Comparison of ENCODE assay signal across 18 cellular contexts in genomic region chr2:173958198-173958846, GRCh38. TPM values are rescaled to one million over a fixed set of nuclear protein-coding genes. Genes with fewer than 3 reads are reported as not detected.
DNase-seq lines count a peak whose midpoint lies in the region; ATAC-seq and TF ChIP-seq lines count a peak whose summit lies in the region.
"Had no signal": no experiment of that assay in that cellular context is flagged by ENCODE, and none has a peak within 500 bp of the region (broad histone marks: within the 10 kb centered on the region; RNA-seq: fewer than 3 reads in every experiment).

No MANE protein-coding gene starts in this region.

- H3K79me2 ChIP-seq in PC-3 (ENCODE audit: low read length): peaks cover 100% of the 10 kb centered on the region

- H3K4me2 ChIP-seq in PC-3 (ENCODE audit: low read length): peak overlapping the region; percentile 14; the same call in 1 of the 2 replicates

- no peak overlapping the region for H2AFZ ChIP-seq in PC-3 (ENCODE audit: low read length)

- H3K36me3 ChIP-seq in PC-3 (ENCODE audit: low read depth, low read length): peaks cover 40% of the 10 kb centered on the region
- peaks cover 9% of the 10 kb centered on the region for H3K36me3 ChIP-seq in colonic mucosa
- H3K36me3 ChIP-seq in neutrophil: peaks cover 31% of the 10 kb centered on the region

- no peaks in the 10 kb centered on the region for H3K27me3 Mint-ChIP-seq in T-helper 2 cell treated with Interferon-gamma antibody and Interleukin-4, amounts not matched to agents 5 μg/mL and 100 μg/mL, for 36 hours (ENCODE audit: low read depth)
- H3K27me3 Mint-ChIP-seq: activated B cell treated with CpG ODN at 0.5 μM for 24 hours had no signal

- no peak for DNase-seq in T-helper 2 cell treated with Interferon-gamma antibody and Interleukin-4, amounts not matched to agents 5 μg/mL and 100 μg/mL, for 36 hours (ENCODE audit: low spot score)
- DNase-seq in T-helper 2 cell (no peak), PC-3 (peak; percentile 36), colonic mucosa (no peak), GM19238 (ENCODE audit: insufficient read length, low spot score) (no peak)
- DNase-seq in effector CD8-positive, alpha-beta T cell (lab: John Stamatoyannopoulos, UW): no peak
- DNase-seq: activated B cell treated with CpG ODN at 0.5 μM for 24 hours; amniotic stem cell; erythroblast; glutamatergic neuron; NCI-H1694; Peyer's patch; posterior cingulate gyrus; stimulated activated CD4-positive, alpha-beta T cell treated with anti-CD3 and anti-CD28 coated beads, Interleukin-12 subunit alpha, Interleukin-12 subunit beta, amount 100 ng/mL, for 4 hours had no signal

- H3K27ac Mint-ChIP-seq in T-helper 2 cell treated with Interferon-gamma antibody and Interleukin-4, amounts not matched to agents 5 μg/mL and 100 μg/mL, for 36 hours: no peak overlapping the region

- H3K4me1 ChIP-seq in PC-3 (ENCODE audit: insufficient read depth, low read length) (peaks cover 50% of the 10 kb centered on the region), colonic mucosa (peaks cover 4% of the 10 kb centered on the region), neutrophil (ENCODE audit: control insufficient read depth in 1 of 2, insufficient read depth in 1 of 2, low read depth in 1 of 2, low read length in 1 of 2) (peaks cover 87 to 98% of the 10 kb centered on the region in 2 experiments)

- no peaks in the 10 kb centered on the region for H3F3A ChIP-seq in PC-3 (ENCODE audit: low read length, unreplicated experiment)

- H4K20me1 ChIP-seq in PC-3 (ENCODE audit: low read length): peaks cover 70% of the 10 kb centered on the region

- H3K36me3 Mint-ChIP-seq in T-helper 2 cell treated with Interferon-gamma antibody and Interleukin-4, amounts not matched to agents 5 μg/mL and 100 μg/mL, for 36 hours (ENCODE audit: low read depth): peaks cover 76% of the 10 kb centered on the region

- H3K9me3 ChIP-seq in PC-3 (ENCODE audit: low read length) (no peaks in the 10 kb centered on the region), colonic mucosa (no peaks in the 10 kb centered on the region), neutrophil (no peaks in the 10 kb centered on the region)
- H3K9me3 ChIP-seq: Peyer's patch had no signal

- ATAC-seq in PC-3: no peak
- no peak for ATAC-seq in HG02642 (IDR thresholded peaks at IDR 0.05; ENCODE audit: poor library complexity, unreplicated experiment)

- H3K4me3 ChIP-seq in PC-3 (ENCODE audit: low read length) (no peak overlapping the region), colonic mucosa (no peak overlapping the region), neutrophil (ENCODE audit: low read depth in 1 of 2, low read length in 1 of 2) (peak overlapping the region in 1 of 2 experiments; percentile 12)

- CTCF ChIA-PET in PC-3 (lab: Charles Lee): interaction anchor here (0.6 to 0.9 kb wide), 2 partner anchors 71 to 93 kb away, joined by 3 read pairs; no protein-coding TSS in a partner anchor

- intact Hi-C loops in PC-3 (cut with micrococcal nuclease) (no loop called here), colonic mucosa (cut with DNase I) (no loop called here)

- H3K27me3 ChIP-seq in PC-3 (ENCODE audit: low read length) (no peaks in the 10 kb centered on the region), colonic mucosa (no peaks in the 10 kb centered on the region), neutrophil (no peaks in the 10 kb centered on the region)
- H3K27me3 ChIP-seq: Peyer's patch had no signal

- no peaks in the 10 kb centered on the region for H3K9me3 Mint-ChIP-seq in T-helper 2 cell treated with Interferon-gamma antibody and Interleukin-4, amounts not matched to agents 5 μg/mL and 100 μg/mL, for 36 hours
- H3K9me3 Mint-ChIP-seq: activated B cell treated with CpG ODN at 0.5 μM for 24 hours had no signal

- H3K4me1 Mint-ChIP-seq in T-helper 2 cell treated with Interferon-gamma antibody and Interleukin-4, amounts not matched to agents 5 μg/mL and 100 μg/mL, for 36 hours (ENCODE audit: low read depth): peaks cover 70% of the 10 kb centered on the region

- H3K9ac ChIP-seq in PC-3 (ENCODE audit: low read length) (no peak overlapping the region), colonic mucosa (ENCODE audit: low read depth in 2 of 2, low read length in 2 of 2) (no peak overlapping the region)

- TF ChIP-seq CTCF in PC-3 (conservative IDR thresholded peaks at IDR 0.05; ENCODE audit: low read depth, low read length): no peak
- TF ChIP-seq CTCF in colonic mucosa (IDR thresholded peaks at IDR 0.05): no peak
- no peak for TF ChIP-seq CTCF in neutrophil (IDR thresholded peaks at IDR 0.05)

- H3K27ac ChIP-seq in PC-3 (ENCODE audit: low read length) (no peak overlapping the region), colonic mucosa (peak overlapping the region; percentile 46), neutrophil (peak overlapping the region; percentile 100)
- H3K27ac ChIP-seq: 22Rv1, C4-2B had no signal

- no TSS peak for BruUV-seq in PC-3 (replicated peaks; lab: Mats Ljungman, UMichigan)

- H3K9me2 ChIP-seq in PC-3 (replicated peaks; ENCODE audit: low read length): no peaks in the 10 kb centered on the region

- peak overlapping the region; percentile 61 for H3K4me3 Mint-ChIP-seq in T-helper 2 cell treated with Interferon-gamma antibody and Interleukin-4, amounts not matched to agents 5 μg/mL and 100 μg/mL, for 36 hours
- H3K4me3 Mint-ChIP-seq: activated B cell treated with CpG ODN at 0.5 μM for 24 hours had no signal

- POLR2A ChIA-PET in PC-3 (lab: Charles Lee; ENCODE audit: unreplicated experiment): no interaction called here

RNA-seq across cellular contexts. Expression of gene SP3, which starts 6.9 kb away (rescaled TPM):
- 82.2 and 117 TPM in 2 replicates for total RNA-seq in PC-3 (2014; rRNA removed)
- 10 to 100 TPM; 77.0 to 99.0 TPM for total RNA-seq in colonic mucosa
